ENCODE assay signal across 8 cellular contexts in genomic region chr11:65652511-65653228, GRCh38. TPM values are rescaled to one million over a fixed set of nuclear protein-coding genes. Genes with fewer than 3 reads are reported as not detected.
DNase-seq lines count a peak whose midpoint lies in the region; TF ChIP-seq lines count a peak whose summit lies in the region.

No MANE protein-coding gene starts in this region.

- H3K27me3 ChIP-seq in H7 (ENCODE audit: control insufficient read depth, insufficient read depth, low read length) (no peaks in the 10 kb centered on the region), stomach (no peaks in the 10 kb centered on the region)

- peak in 1 of 4 donors; percentile 48 for TF ChIP-seq POLR2A in stomach (IDR thresholded peaks at IDR 0.05)

- peak overlapping the region; percentile 71 for H3K4me3 ChIP-seq in H7 (ENCODE audit: insufficient read depth, low read depth, low read length)
- peak overlapping the region; percentile 35 to 51 (median 47) for H3K4me3 ChIP-seq in stomach

- peaks cover 44 to 86% (median 69%) of the 10 kb centered on the region in 4 donors for H3K4me1 ChIP-seq in stomach

- peak overlapping the region; percentile 94 for H3K4me3 Mint-ChIP-seq in neural crest cell

- 0 to 1% (median 1%) methylated on average over 30 to 68 of the region's 68 CpGs for WGBS in stomach, 5 donors

- H3K9me3 ChIP-seq in stomach, result no peaks in the 10 kb centered on the region

- H3K27me3 Mint-ChIP-seq in neural crest cell (ENCODE audit: low read depth), result peaks cover 14% of the 10 kb centered on the region

- peaks cover 29% of the 10 kb centered on the region for H3K4me1 Mint-ChIP-seq in neural crest cell

- intact Hi-C loops in stomach (cut with DNase I; ENCODE audit: low total_unique reads), result no loop called here

- peak overlapping the region; percentile 99 for H3K27ac Mint-ChIP-seq in neural crest cell (ENCODE audit: unreplicated experiment)

- H3K9me3 Mint-ChIP-seq in neural crest cell, result no peaks in the 10 kb centered on the region

- H3K36me3 Mint-ChIP-seq in neural crest cell (ENCODE audit: low read depth), result peaks cover 11% of the 10 kb centered on the region

- H3K36me3 ChIP-seq in H7 (replicated peaks; ENCODE audit: control insufficient read depth, insufficient read depth, low read length) (peaks cover 24% of the 10 kb centered on the region), stomach (peaks cover 54 to 80% (median 68%) of the 10 kb centered on the region in 4 donors)

- no peak for TF ChIP-seq EP300 in stomach (IDR thresholded peaks at IDR 0.05)

- peak overlapping the region; percentile 91 to 99 (median 94) for H3K27ac ChIP-seq in stomach

- no peak for TF ChIP-seq CTCF in neural crest cell (conservative IDR thresholded peaks at IDR 0.05)
- peak in 1 of 7 experiments; percentile 10 for TF ChIP-seq CTCF in stomach (IDR thresholded peaks at IDR 0.05)

- DNase-seq in ELR (ENCODE audit: low read depth), result peak; percentile 92
- DNase-seq in H7, result peak; percentile 99
- DNase-seq in M059J (ENCODE audit: low read depth), result peak; percentile 92
- peak; percentile 73 to 90 for DNase-seq in SHP77 (lab: John Stamatoyannopoulos, UW)
- DNase-seq in activated gamma-delta T cell (lab: John Stamatoyannopoulos, UW), result peak; percentile 96
- DNase-seq in fibroblast of the conjunctiva (ENCODE audit: low read depth), result peak; percentile 86
- peak; percentile 88 for DNase-seq in neural crest cell (ENCODE audit: low read depth, low spot score)
- DNase-seq in stomach, result peak; percentile 95

RNA-seq across cellular contexts. Expression of gene RELA, which starts 10.0 kb away (rescaled TPM):
- 17.7 and 28.4 TPM in 2 replicates for total RNA-seq in H7 (2014; rRNA removed; shearing (Covaris generic))
- total RNA-seq in M059J (2014; rRNA removed; shearing (Covaris generic)), result 37.2 and 49.1 TPM in 2 replicates
- 49.0 and 53.7 TPM in 2 replicates for total RNA-seq in neural crest cell
- total RNA-seq in stomach, result 10 to 100 TPM; 27.4 to 68.8 (median 54.0) TPM
- polyA plus RNA-seq in stomach, result 10 to 100 TPM; 37.9 to 56.8 (median 39.2) TPM

RNA-seq across cellular contexts. Expression of gene SIPA1, which starts 14.8 kb away (rescaled TPM):
- total RNA-seq in H7 (2014; rRNA removed; shearing (Covaris generic)), result 52.7 and 65.9 TPM in 2 replicates
- 8.7 and 22.7 TPM in 2 replicates for total RNA-seq in M059J (2014; rRNA removed; shearing (Covaris generic))
- 17.5 and 23.6 TPM in 2 replicates for total RNA-seq in neural crest cell
- total RNA-seq in stomach, result 10 to 100 TPM; 13.2 to 47.5 (median 33.8) TPM
- polyA plus RNA-seq in stomach, result 10 to 100 TPM; 59.9 to 80.4 (median 67.6) TPM

RNA-seq across cellular contexts. Expression of gene PCNX3, which starts 37.1 kb away (rescaled TPM):
- total RNA-seq in H7 (2014; rRNA removed; shearing (Covaris generic)), result 21.7 and 25.9 TPM in 2 replicates
- total RNA-seq in M059J (2014; rRNA removed; shearing (Covaris generic)), result 16.5 and 26.0 TPM in 2 replicates
- total RNA-seq in neural crest cell (58.2 and 58.9 TPM in 2 replicates), stomach (10 to 100 TPM in 4 of 5 donors, 1 to 10 TPM in 1; 9.7 to 76.2 (median 40.3) TPM)
- 10 to 100 TPM in 1 of 3 donors, 1 to 10 TPM in 2; 4.6 to 11.0 (median 6.8) TPM for polyA plus RNA-seq in stomach

RNA-seq across cellular contexts. Expression of gene MAP3K11, which starts 38.6 kb away (rescaled TPM):
- 30.1 and 33.2 TPM in 2 replicates for total RNA-seq in H7 (2014; rRNA removed; shearing (Covaris generic))
- 16.0 and 27.1 TPM in 2 replicates for total RNA-seq in M059J (2014; rRNA removed; shearing (Covaris generic))
- 88.3 and 94.0 TPM in 2 replicates for total RNA-seq in neural crest cell
- 100 to 1,000 TPM in 1 of 5 donors, 10 to 100 TPM in 4; 37.6 to 118 (median 63.6) TPM for total RNA-seq in stomach
- polyA plus RNA-seq in stomach, result 10 to 100 TPM; 31.0 to 62.9 (median 44.8) TPM

RNA-seq across cellular contexts. Expression of gene KCNK7, which starts 57.1 kb away (rescaled TPM):
- not detected in 2 replicates for total RNA-seq in H7 (2014; rRNA removed; shearing (Covaris generic))
- 0.52 TPM in 1 of 2 replicates, not detected in the other for total RNA-seq in M059J (2014; rRNA removed; shearing (Covaris generic))
- total RNA-seq in neural crest cell (1.0 and 1.1 TPM in 2 replicates), stomach (1 to 10 TPM in 1 of 5 donors, under 1 TPM in 1, not detected in 3; 0.58 to 2.6 TPM)
- polyA plus RNA-seq in stomach, result 1 to 10 TPM in 2 of 3 donors, not detected in 1; 3.5 to 5.8 TPM

Comparison
In these comparisons a context has a peak if more than half of its experiments do, and no peak if none do; other contexts are left out.
1. Peak in every context shown above with its lines: DNase-seq, H3K4me3 ChIP-seq and H3K27ac ChIP-seq.